ENCODE assay signal across 8 cellular contexts in genomic region chr10:116287906-116288501, GRCh38. TPM values are rescaled to one million over a fixed set of nuclear protein-coding genes. Genes with fewer than 3 reads are reported as not detected.
A peak's percentile ranks its signal among the peaks of the same experiment; 100 is the strongest.
DNase-seq lines count a peak whose midpoint lies in the region; ATAC-seq and TF ChIP-seq lines count a peak whose summit lies in the region.

No MANE protein-coding gene starts in this region.

- H3K36me3 ChIP-seq in HAP-1 (replicated peaks), result no peaks in the 10 kb centered on the region

- no peak for ATAC-seq in HG02571 (IDR thresholded peaks at IDR 0.05; ENCODE audit: unreplicated experiment)

- DNase-seq in CD1c-positive myeloid dendritic cell (ENCODE audit: extremely low spot score) (peak; percentile 6), HAP-1 (ENCODE audit: low spot score in 2 of 2) (peak; percentile 9 to 46), OCI-M1 (lab: John Stamatoyannopoulos, UW) (peak; percentile 56), dorsolateral prefrontal cortex (peak in 3 of 10 donors; percentile 43 to 51 (median 48)), mucosa of gallbladder (ENCODE audit: low spot score) (peak; percentile 35), NCI-H2107 treated with DMSO at 0.1 percent for 48 hours (lab: John Stamatoyannopoulos, UW; ENCODE audit: unreplicated experiment) (no peak)
- no peak for DNase-seq in stimulated activated naive CD4-positive, alpha-beta T cell treated with Interleukin-2 at 50 U/mL for 16 hours (lab: John Stamatoyannopoulos, UW)

- in situ Hi-C loops in HAP-1 (cut with MboI; ENCODE audit: low sequenced_read_pairs), result no loop called here

- H3K4me3 ChIP-seq in HAP-1 (no peak overlapping the region), dorsolateral prefrontal cortex (no peak overlapping the region)

- no peaks in the 10 kb centered on the region for H3K9me3 ChIP-seq in HAP-1

- no peak overlapping the region for H3K27ac ChIP-seq in dorsolateral prefrontal cortex

- intact Hi-C loops in dorsolateral prefrontal cortex (cut with DNase I), result loop anchor here (5.0 to 10.0 kb wide), 5 partner anchors 461 to 1113 kb away; no protein-coding TSS in a partner anchor

- TF ChIP-seq CTCF in dorsolateral prefrontal cortex (IDR thresholded peaks at IDR 0.05 in 54 of 56, conservative IDR thresholded peaks at IDR 0.05 in 2 of 56; ENCODE audit: low read depth in 1 of 56, partially characterized antibody in 56 of 56), result peak; percentile 68 to 96 (median 83)

- H3K27me3 ChIP-seq in HAP-1 (ENCODE audit: low read depth), result peaks cover 2% of the 10 kb centered on the region; the same call in 1 of the 2 replicates
- H3K27me3 ChIP-seq in dorsolateral prefrontal cortex, result peaks cover 0 to 42% (median 0%) of the 10 kb centered on the region in 45 donors

- no peaks in the 10 kb centered on the region for H3K4me1 ChIP-seq in HAP-1

RNA-seq across cellular contexts. Expression of gene GFRA1, which starts 15.0 kb away (rescaled TPM):
- total RNA-seq in dorsolateral prefrontal cortex, result 10 to 100 TPM in 112 of 120 experiments, 1 to 10 TPM in 8; 5.6 to 32.6 (median 17.6) TPM
- total RNA-seq in mucosa of gallbladder, result 18.3 TPM

RNA-seq across cellular contexts. Expression of gene CCDC172, which starts 36.2 kb away (rescaled TPM):
- total RNA-seq in dorsolateral prefrontal cortex (not detected), mucosa of gallbladder (not detected)

Comparison
In these comparisons a context has a peak if more than half of its experiments do, and no peak if none do; other contexts are left out.
1. DNase-seq: peak in CD1c-positive myeloid dendritic cell (single experiment), HAP-1 (2 of 2), OCI-M1 (single experiment) and mucosa of gallbladder (single experiment); none in NCI-H2107 treated with DMSO at 0.1 percent for 48 hours (single experiment) and stimulated activated naive CD4-positive, alpha-beta T cell treated with Interleukin-2 at 50 U/mL for 16 hours (single experiment).